35 cellular contexts compared by ENCODE assay signal in the genomic region with DNA sequence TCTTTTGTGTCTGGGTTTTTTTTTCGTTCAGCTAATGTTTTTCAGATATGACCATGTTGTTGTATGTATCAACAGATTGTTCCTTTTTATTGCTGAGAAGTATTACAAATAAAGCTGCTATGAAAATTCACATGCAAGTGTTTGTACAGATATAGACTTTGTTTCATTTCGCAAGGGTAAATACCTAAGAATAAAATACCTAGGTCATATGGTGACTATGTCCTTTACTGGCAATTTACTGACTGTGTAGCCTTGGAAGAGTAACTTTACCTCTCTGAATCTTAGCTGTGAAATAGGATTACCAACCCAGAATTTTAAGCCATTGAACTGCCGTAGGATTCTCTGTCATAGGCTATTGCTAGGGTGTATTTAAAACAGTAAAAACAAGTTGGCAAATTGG. TPM values are rescaled to one million over a fixed set of nuclear protein-coding genes. Genes with fewer than 3 reads are reported as not detected.
"Had no signal": no experiment of that assay in that cellular context is flagged by ENCODE, and none has a peak within 500 bp of the region (broad histone marks: within the 10 kb centered on the region; RNA-seq: fewer than 3 reads in every experiment).

No MANE protein-coding gene starts in this region.

- DNase-seq: activated CD4-positive, alpha-beta memory T cell treated with anti-CD3 and anti-CD28 coated beads, Interleukin-2, amount 10 ng/mL, durations not matched to agents 7 days and 5 days; activated CD4-positive, alpha-beta T cell treated with anti-CD3 and anti-CD28 coated beads for 4 hours; activated CD4-positive, alpha-beta T cell treated with anti-CD3 and anti-CD28 coated beads, Interleukin-2, amount 10 ng/mL, durations not matched to agents 7 days and 5 days; activated CD4-positive, alpha-beta T cell treated with anti-CD3 and anti-CD28 coated beads, Interleukin-2, amount 50 U/mL, for 4 hours; activated CD4-positive, CD25-positive, alpha-beta regulatory T cell; activated CD4-positive, CD25-positive, alpha-beta regulatory T cell treated with anti-CD3 and anti-CD28 coated beads, Interleukin-2, amount 50 U/mL, for 72 hours; activated CD8-positive, alpha-beta memory T cell treated with anti-CD3 and anti-CD28 coated beads, Interleukin-2, amount 50 U/mL, for 48 hours; activated gamma-delta T cell; activated naive CD4-positive, alpha-beta T cell; activated naive CD4-positive, alpha-beta T cell treated with anti-CD3 and anti-CD28 coated beads, Interleukin-2, amount 10 ng/mL, durations not matched to agents 7 days and 5 days; activated naive CD8-positive, alpha-beta T cell treated with anti-CD3 and anti-CD28 coated beads for 36 hours; activated naive CD8-positive, alpha-beta T cell treated with anti-CD3 and anti-CD28 coated beads, Interleukin-2, amount 50 U/mL, for 24 hours; activated T-cell treated with anti-CD3 and anti-CD28 coated beads for 4 hours; activated T-cell treated with anti-CD3 and anti-CD28 coated beads, Interleukin-2, amount 50 U/mL, for 24 hours; activated T-cell treated with anti-CD3 and anti-CD28 coated beads, Interleukin-2, amount 50 U/mL, for 72 hours; adrenal gland; amygdala; aorta; central memory CD4-positive, alpha-beta T cell; cerebellar nuclear complex; dorsolateral prefrontal cortex; effector memory CD4-positive, alpha-beta T cell; erythroblast; foreskin melanocyte; heart right ventricle; T-helper 1 cell; T-helper 2 cell had no signal

- H3K9me3 ChIP-seq: adrenal gland, breast epithelium, esophagus muscularis mucosa, gastroesophageal sphincter had no signal

- H3K36me3 Mint-ChIP-seq: brain had no signal

- H3K4me3 ChIP-seq: adrenal gland, breast epithelium, cardiac muscle cell, coronary artery, dorsolateral prefrontal cortex, esophagus muscularis mucosa, gastroesophageal sphincter, heart right ventricle had no signal

- H3K4me3 Mint-ChIP-seq: activated CD4-positive, alpha-beta memory T cell treated with anti-CD3 and anti-CD28 coated beads, Interleukin-2, amount 10 ng/mL, durations not matched to agents 7 days and 5 days; activated CD4-positive, alpha-beta T cell treated with anti-CD3 and anti-CD28 coated beads, Interleukin-2, amount 10 ng/mL, durations not matched to agents 7 days and 5 days; activated naive CD4-positive, alpha-beta T cell treated with anti-CD3 and anti-CD28 coated beads, Interleukin-2, amount 10 ng/mL, durations not matched to agents 7 days and 5 days; activated naive CD8-positive, alpha-beta T cell treated with anti-CD3 and anti-CD28 coated beads for 36 hours; activated naive CD8-positive, alpha-beta T cell treated with anti-CD3 and anti-CD28 coated beads, Interleukin-2, amount 50 U/mL, for 24 hours; activated T-cell treated with anti-CD3 and anti-CD28 coated beads, Interleukin-2, amount 50 U/mL, for 24 hours; activated T-cell treated with anti-CD3 and anti-CD28 coated beads, Interleukin-2, amount 50 U/mL, for 72 hours; brain; dendritic cell treated with granulocyte-macrophage colony-stimulating factor and Interleukin-4, amounts not matched to agents 40 ng/mL and 50 ng/mL, for 4 days had no signal

- H3K27ac Mint-ChIP-seq: activated CD4-positive, alpha-beta memory T cell treated with anti-CD3 and anti-CD28 coated beads, Interleukin-2, amount 10 ng/mL, durations not matched to agents 7 days and 5 days; activated CD4-positive, alpha-beta T cell treated with anti-CD3 and anti-CD28 coated beads, Interleukin-2, amount 10 ng/mL, durations not matched to agents 7 days and 5 days; activated naive CD4-positive, alpha-beta T cell treated with anti-CD3 and anti-CD28 coated beads, Interleukin-2, amount 10 ng/mL, durations not matched to agents 7 days and 5 days; activated naive CD8-positive, alpha-beta T cell treated with anti-CD3 and anti-CD28 coated beads for 36 hours; activated naive CD8-positive, alpha-beta T cell treated with anti-CD3 and anti-CD28 coated beads, Interleukin-2, amount 50 U/mL, for 24 hours; activated T-cell treated with anti-CD3 and anti-CD28 coated beads, Interleukin-2, amount 50 U/mL, for 24 hours; brain; dendritic cell treated with granulocyte-macrophage colony-stimulating factor and Interleukin-4, amounts not matched to agents 40 ng/mL and 50 ng/mL, for 4 days had no signal

- H3K27me3 Mint-ChIP-seq: activated CD4-positive, alpha-beta memory T cell treated with anti-CD3 and anti-CD28 coated beads, Interleukin-2, amount 10 ng/mL, durations not matched to agents 7 days and 5 days; activated CD4-positive, alpha-beta T cell treated with anti-CD3 and anti-CD28 coated beads, Interleukin-2, amount 10 ng/mL, durations not matched to agents 7 days and 5 days; activated naive CD4-positive, alpha-beta T cell treated with anti-CD3 and anti-CD28 coated beads, Interleukin-2, amount 10 ng/mL, durations not matched to agents 7 days and 5 days; activated naive CD8-positive, alpha-beta T cell treated with anti-CD3 and anti-CD28 coated beads for 36 hours; activated naive CD8-positive, alpha-beta T cell treated with anti-CD3 and anti-CD28 coated beads, Interleukin-2, amount 50 U/mL, for 24 hours; activated T-cell treated with anti-CD3 and anti-CD28 coated beads, Interleukin-2, amount 50 U/mL, for 24 hours had no signal

- H3K27me3 ChIP-seq: adrenal gland, breast epithelium, cardiac muscle cell, dorsolateral prefrontal cortex, esophagus muscularis mucosa, gastroesophageal sphincter, heart right ventricle had no signal

- H3K4me1 Mint-ChIP-seq: brain had no signal

- H3K36me3 ChIP-seq: adrenal gland, breast epithelium, cardiac muscle cell, esophagus muscularis mucosa, gastroesophageal sphincter, heart right ventricle had no signal

- ATAC-seq: activated naive CD8-positive, alpha-beta T cell treated with anti-CD3 and anti-CD28 coated beads, Interleukin-2, amount 50 U/mL, for 24 hours; gastroesophageal sphincter; heart right ventricle had no signal

- H3K4me1 ChIP-seq: adrenal gland, breast epithelium, gastroesophageal sphincter had no signal

- H3K27ac ChIP-seq: adrenal gland, breast epithelium, cardiac muscle cell, coronary artery, dorsolateral prefrontal cortex, esophagus muscularis mucosa, gastroesophageal sphincter, heart right ventricle had no signal

- H3K9me3 Mint-ChIP-seq: activated CD4-positive, alpha-beta memory T cell treated with anti-CD3 and anti-CD28 coated beads, Interleukin-2, amount 10 ng/mL, durations not matched to agents 7 days and 5 days; activated T-cell treated with anti-CD3 and anti-CD28 coated beads, Interleukin-2, amount 50 U/mL, for 24 hours; activated T-cell treated with anti-CD3 and anti-CD28 coated beads, Interleukin-2, amount 50 U/mL, for 72 hours; dendritic cell treated with granulocyte-macrophage colony-stimulating factor and Interleukin-4, amounts not matched to agents 40 ng/mL and 50 ng/mL, for 4 days had no signal

RNA-seq across cellular contexts. Expression of a gene that starts 19.0 kb away (rescaled TPM):
- total RNA-seq: glomerular endothelial cell had no signal
